Comparison of ENCODE assay signal across 23 cellular contexts in the genomic region with DNA sequence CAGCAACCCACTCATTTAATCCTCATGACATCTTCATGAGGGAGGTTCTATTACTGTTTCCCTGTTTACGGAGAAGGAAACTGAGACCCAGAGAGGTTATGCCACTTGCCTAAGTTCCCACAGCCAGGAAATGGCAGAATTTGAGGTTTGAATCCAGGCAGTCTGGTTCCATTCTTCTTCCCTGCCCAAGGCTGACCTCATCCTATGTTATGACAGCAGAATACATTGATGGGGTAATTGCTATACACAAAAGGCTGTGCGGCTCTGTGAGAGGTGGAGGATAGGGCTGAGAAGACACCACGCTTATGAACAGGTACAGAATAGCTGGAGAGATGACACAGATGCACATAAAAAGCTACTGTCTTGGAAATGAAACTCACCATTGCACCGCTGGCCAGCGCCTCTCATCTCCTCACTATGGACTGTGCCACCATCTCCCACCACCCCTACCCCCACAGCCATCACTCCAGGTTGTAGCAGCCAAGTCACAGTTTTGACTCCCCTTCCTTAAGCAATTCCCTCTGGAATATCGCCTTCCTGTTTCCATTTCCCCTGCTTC. TPM values are rescaled to one million over a fixed set of nuclear protein-coding genes. Genes with fewer than 3 reads are reported as not detected.
DNase-seq lines count a peak whose midpoint lies in the region; ATAC-seq and TF ChIP-seq lines count a peak whose summit lies in the region.
"Had no signal": no experiment of that assay in that cellular context is flagged by ENCODE, and none has a peak within 500 bp of the region (broad histone marks: within the 10 kb centered on the region; RNA-seq: fewer than 3 reads in every experiment).

No MANE protein-coding gene starts in this region.

- no TSS peak for BruUV-seq in OCI-LY7 (replicated peaks; lab: Mats Ljungman, UMichigan)

- no peak overlapping the region for H3K9ac ChIP-seq in mesendoderm (ENCODE audit: low read length)

- H3K4ac ChIP-seq in mesendoderm (ENCODE audit: low read depth, low read length), result no peak overlapping the region

- no peaks in the 10 kb centered on the region for H3K9me3 ChIP-seq in OCI-LY7 (ENCODE audit: low read length)
- H3K9me3 ChIP-seq: SJCRH30 had no signal

- H2BK5ac ChIP-seq in mesendoderm (ENCODE audit: low read length), result no peak overlapping the region

- H2BK120ac ChIP-seq in mesendoderm (ENCODE audit: low read depth, low read length), result no peak overlapping the region

- H3K79me1 ChIP-seq in mesendoderm (ENCODE audit: low read length), result no peaks in the 10 kb centered on the region

- no peak for TF ChIP-seq CTCF in OCI-LY7 (conservative IDR thresholded peaks at IDR 0.05; ENCODE audit: low read length)

- H4K5ac ChIP-seq in mesendoderm (ENCODE audit: low read length), result no peak overlapping the region

- WGBS in mesendoderm (ENCODE audit: extremely low coverage, insufficient coverage, low lambda C conversion rate), result no CpG with 5 or more reads among the region's 6 CpGs

- H3K18ac ChIP-seq in mesendoderm (ENCODE audit: low read length), result no peak overlapping the region

- intact Hi-C loops in Right ventricle myocardium superior (cut with DNase I) (no loop called here), left ventricle myocardium superior (cut with micrococcal nuclease) (no loop called here), OCI-LY7 (cut with micrococcal nuclease; ENCODE audit: unreplicated experiment) (no loop called here)

- peak overlapping the region; percentile 15 for H3K56ac ChIP-seq in mesendoderm (ENCODE audit: low read length)

- H3K36me3 ChIP-seq in OCI-LY7 (ENCODE audit: insufficient read depth, low read length) (no peaks in the 10 kb centered on the region), mesendoderm (ENCODE audit: control insufficient read depth, insufficient read depth, low read length) (no peaks in the 10 kb centered on the region)
- H3K36me3 ChIP-seq: BE2C, SJCRH30 had no signal

- H2BK15ac ChIP-seq in mesendoderm (replicated peaks; ENCODE audit: low read depth), result no peak overlapping the region

- no peaks in the 10 kb centered on the region for H3K9me2 ChIP-seq in OCI-LY7 (ENCODE audit: insufficient read depth, low read length)

- peaks cover 63% of the 10 kb centered on the region for H3K4me1 ChIP-seq in OCI-LY7 (ENCODE audit: insufficient read depth, low read length, poor library complexity, severe bottlenecking)
- no peaks in the 10 kb centered on the region for H3K4me1 ChIP-seq in mesendoderm (ENCODE audit: control insufficient read depth, low read depth, low read length)
- H3K4me1 ChIP-seq: BE2C, SJCRH30 had no signal

- H3K27me3 ChIP-seq in mesendoderm (ENCODE audit: insufficient read depth, low read length, poor library complexity), result no peaks in the 10 kb centered on the region
- H3K27me3 ChIP-seq: BE2C, SJCRH30 had no signal

- ATAC-seq in Right ventricle myocardium superior (ENCODE audit: poor library complexity), result no peak
- no peak for ATAC-seq in left ventricle myocardium superior
- ATAC-seq in GM18498 (IDR thresholded peaks at IDR 0.05; ENCODE audit: unreplicated experiment), result no peak
- ATAC-seq: HepG2, PC-3, SK-N-SH treated with all-trans-retinoic acid at 6 μM for 48 hours had no signal

- H3K27ac ChIP-seq in OCI-LY7 (ENCODE audit: low read depth, low read length, poor library complexity, severe bottlenecking) (no peak overlapping the region), mesendoderm (ENCODE audit: low read depth, low read length) (no peak overlapping the region)
- H3K27ac ChIP-seq: SJCRH30 had no signal

- peak; percentile 9 for DNase-seq in Right ventricle myocardium superior
- no peak for DNase-seq in left ventricle myocardium superior
- no peak for DNase-seq in OCI-LY7 (ENCODE audit: low spot score)
- no peak for DNase-seq in mesendoderm
- no peak for DNase-seq in C1 segment of cervical spinal cord (lab: John Stamatoyannopoulos, UW)
- DNase-seq in kidney glomerular epithelial cell (lab: John Stamatoyannopoulos, UW), result no peak
- DNase-seq: 8988T; ACHN; BE2C; CD4-positive, alpha-beta T cell; Kasumi-1; NCI-H1105; NCI-H1436 treated with DMSO at 0.1 percent for 48 hours; NCI-H1930; NCI-H526 treated with DMSO at 0.1 percent for 48 hours; PC-3; SJCRH30 had no signal

- no peak overlapping the region for H2AFZ ChIP-seq in OCI-LY7 (ENCODE audit: low read length)

- H3K4me2 ChIP-seq in OCI-LY7 (ENCODE audit: low read length), result 0 out of 2 replicates have a peak overlapping the region, but pooled peaks have one; percentile 1
- H3K4me2 ChIP-seq in mesendoderm (ENCODE audit: low read length), result no peak overlapping the region

- H3K4me3 ChIP-seq in OCI-LY7 (ENCODE audit: low read depth, low read length, poor library complexity, severe bottlenecking) (no peak overlapping the region), mesendoderm (ENCODE audit: low read length) (no peak overlapping the region)
- H3K4me3 ChIP-seq: SJCRH30 had no signal

- CTCF ChIA-PET in OCI-LY7 (lab: Charles Lee; ENCODE audit: unreplicated experiment), result no interaction called here

- H4K8ac ChIP-seq in mesendoderm (ENCODE audit: low read depth, low read length), result no peak overlapping the region

- no peak overlapping the region for H2AK5ac ChIP-seq in mesendoderm (ENCODE audit: low read length)

- POLR2A ChIA-PET in OCI-LY7 (lab: Charles Lee), result no interaction called here

- H3K79me2 ChIP-seq in OCI-LY7 (ENCODE audit: insufficient read depth, low read depth, low read length) (no peaks in the 10 kb centered on the region), mesendoderm (ENCODE audit: control insufficient read depth, insufficient read depth, low read length) (no peaks in the 10 kb centered on the region)

- H4K20me1 ChIP-seq in OCI-LY7 (ENCODE audit: insufficient read depth, low read length), result no peaks in the 10 kb centered on the region

- H3K23ac ChIP-seq in mesendoderm (ENCODE audit: low read length), result no peak overlapping the region

RNA-seq across cellular contexts. Expression of a gene that starts 11.5 kb away (rescaled TPM):
- total RNA-seq in Right ventricle myocardium superior (not detected), left ventricle myocardium superior (not detected), OCI-LY7 (2022) (8.4 and 10.1 TPM in 2 replicates)
- 4.6 and 6.2 TPM in 2 replicates for total RNA-seq in OCI-LY7 (2014; rRNA removed; shearing (Covaris generic))
- polyA plus RNA-seq in mesendoderm (2013, experiment 1 of 2), result 0.06 TPM
- not detected for polyA plus RNA-seq in mesendoderm (2013, experiment 2 of 2)
- total RNA-seq: CD4-positive, alpha-beta T cell; HT1080; M059J; NCI-H460; PC-3 had no signal

RNA-seq across cellular contexts. Expression of a gene that starts 21.1 kb away (rescaled TPM):
- total RNA-seq in Right ventricle myocardium superior (not detected), left ventricle myocardium superior (not detected), OCI-LY7 (2022) (0.83 and 0.89 TPM in 2 replicates)
- total RNA-seq in OCI-LY7 (2014; rRNA removed; shearing (Covaris generic)), result 0.19 TPM in 1 of 2 replicates, not detected in the other
- not detected for polyA plus RNA-seq in mesendoderm (2013, experiment 1 of 2)
- 0.07 TPM for polyA plus RNA-seq in mesendoderm (2013, experiment 2 of 2)
- total RNA-seq: HT1080, M059J, NCI-H460, PC-3 had no signal

RNA-seq across cellular contexts. Expression of a gene that starts 25.6 kb away (rescaled TPM):
- total RNA-seq in Right ventricle myocardium superior (0.56 TPM), left ventricle myocardium superior (0.52 TPM), OCI-LY7 (2022) (972 TPM in 2 replicates)
- total RNA-seq in OCI-LY7 (2014; rRNA removed; shearing (Covaris generic)), result 312 and 413 TPM in 2 replicates
- 0.08 TPM for polyA plus RNA-seq in mesendoderm (2013, experiment 1 of 2)
- 0.13 TPM for polyA plus RNA-seq in mesendoderm (2013, experiment 2 of 2)
- total RNA-seq: NCI-H460 had no signal

RNA-seq across cellular contexts. Expression of a gene that starts 34.7 kb away (rescaled TPM):
- total RNA-seq in Right ventricle myocardium superior, result 141 TPM
- total RNA-seq in left ventricle myocardium superior, result 170 TPM
- total RNA-seq in OCI-LY7 (2014; rRNA removed; shearing (Covaris generic)), result 100.0 and 105 TPM in 2 replicates
- 155 and 181 TPM in 2 replicates for total RNA-seq in OCI-LY7 (2022)
- polyA plus RNA-seq in mesendoderm (2013, experiment 1 of 2), result 81.7 TPM
- polyA plus RNA-seq in mesendoderm (2013, experiment 2 of 2), result 79.2 TPM

RNA-seq across cellular contexts. Expression of a gene that starts 44.3 kb away (rescaled TPM):
- not detected for total RNA-seq in Right ventricle myocardium superior
- total RNA-seq in left ventricle myocardium superior, result not detected
- 8.5 and 11.4 TPM in 2 replicates for total RNA-seq in OCI-LY7 (2014; rRNA removed; shearing (Covaris generic))
- total RNA-seq in OCI-LY7 (2022), result 9.8 and 11.6 TPM in 2 replicates
- 0.03 TPM for polyA plus RNA-seq in mesendoderm (2013, experiment 1 of 2)
- not detected for polyA plus RNA-seq in mesendoderm (2013, experiment 2 of 2)
- total RNA-seq: CD4-positive, alpha-beta T cell; HepG2; M059J; NCI-H460; PC-3; SJCRH30 had no signal
- polyA plus RNA-seq: HepG2 had no signal

Comparison
In these comparisons a context has a peak if more than half of its experiments do, and no peak if none do; other contexts are left out.
1. RNA of a gene that starts 25.6 kb away (total RNA-seq): 312 to 972 TPM in OCI-LY7; 0.56 TPM in Right ventricle myocardium superior (single experiment) and 0.52 TPM in left ventricle myocardium superior (single experiment); every median in the first group is over 100 times any median in the second.